Comparison of ENCODE assay signal across 17 cellular contexts in genomic region chr1:174152424-174152823, GRCh38. TPM values are rescaled to one million over a fixed set of nuclear protein-coding genes. Genes with fewer than 3 reads are reported as not detected.
DNase-seq lines count a peak whose midpoint lies in the region; ATAC-seq, FAIRE-seq and TF ChIP-seq lines count a peak whose summit lies in the region.
"Had no signal": no experiment of that assay in that cellular context is flagged by ENCODE, and none has a peak within 500 bp of the region (broad histone marks: within the 10 kb centered on the region; RNA-seq: fewer than 3 reads in every experiment).

No MANE protein-coding gene starts in this region.

- H3K36me3 ChIP-seq in PC-3 (ENCODE audit: low read depth, low read length) = no peaks in the 10 kb centered on the region
- no peaks in the 10 kb centered on the region for H3K36me3 ChIP-seq in K562 (ENCODE audit: control insufficient read depth, insufficient read depth, low read length)
- no peaks in the 10 kb centered on the region for H3K36me3 ChIP-seq in suprapubic skin

- WGBS in K562 (ENCODE audit: insufficient coverage, low coverage, missing lambda C conversion rate) = 21% methylated on average over 1 of the region's 1 CpG
- WGBS in suprapubic skin = 53% methylated on average over 1 of the region's 1 CpG

- peaks cover 29% of the 10 kb centered on the region for H3K4me1 ChIP-seq in PC-3 (ENCODE audit: insufficient read depth, low read length)
- peaks cover 8 to 24% of the 10 kb centered on the region in 2 experiments for H3K4me1 ChIP-seq in K562 (replicated peaks in 1 of 2; ENCODE audit: control insufficient read depth in 2 of 2, insufficient read depth in 2 of 2, low read length in 2 of 2)
- no peaks in the 10 kb centered on the region for H3K4me1 ChIP-seq in suprapubic skin

- peaks cover 3 to 10% of the 10 kb centered on the region in 2 donors for H3K36me3 Mint-ChIP-seq in activated T-cell treated with anti-CD3 and anti-CD28 coated beads, Interleukin-2, amount 50 U/mL, for 72 hours (ENCODE audit: insufficient read depth in 2 of 2)
- H3K36me3 Mint-ChIP-seq: CD14-positive monocyte had no signal

- H3K9me1 ChIP-seq in K562 (ENCODE audit: control insufficient read depth, insufficient read depth, low read length) = no peaks in the 10 kb centered on the region

- DNase-seq in activated T-cell treated with anti-CD3 and anti-CD28 coated beads, Interleukin-2, amount 50 U/mL, for 72 hours = no peak
- DNase-seq in activated T-cell treated with anti-CD3 and anti-CD28 coated beads for 4 hours = no peak
- DNase-seq in PC-3 = peak; percentile 4
- DNase-seq in K562 (ENCODE audit: extremely low read depth in 1 of 4, low spot score in 3 of 4) = peak in 2 of 4 experiments; percentile 32 to 36
- DNase-seq in suprapubic skin (ENCODE audit: low spot score in 2 of 2) = no peak
- DNase-seq in cardiac septum (ENCODE audit: low spot score) = no peak
- no peak for DNase-seq in NCI-H1105 treated with DMSO at 0.1 percent for 48 hours (lab: John Stamatoyannopoulos, UW)
- DNase-seq: Caco-2, DMS153, HFFc6, NCI-H1417, NCI-H187 treated with DMSO at 0.1 percent for 48 hours, NCI-H345, NCI-H526, OCI-M1 had no signal

- H3K4me2 ChIP-seq in PC-3 (ENCODE audit: low read length) (peak overlapping the region; percentile 46), K562 (ENCODE audit: insufficient read depth, low read length) (no peak overlapping the region)

- H4K20me1 ChIP-seq in PC-3 (ENCODE audit: low read length) (no peaks in the 10 kb centered on the region), K562 (replicated peaks; ENCODE audit: control insufficient read depth, insufficient read depth, low read length) (no peaks in the 10 kb centered on the region)

- H3K79me2 ChIP-seq in PC-3 (ENCODE audit: low read length) (no peaks in the 10 kb centered on the region), K562 (ENCODE audit: control insufficient read depth, insufficient read depth, low read length) (no peaks in the 10 kb centered on the region)

- H3K9ac ChIP-seq in PC-3 (ENCODE audit: low read length) (no peak overlapping the region), K562 (ENCODE audit: insufficient read depth in 1 of 2, low read depth in 2 of 2, low read length in 2 of 2) (no peak overlapping the region)

- in situ Hi-C loops in K562 (cut with MboI) = no loop called here

- no TSS peak for BruUV-seq in PC-3 (replicated peaks; lab: Mats Ljungman, UMichigan)
- no TSS peak for BruUV-seq in K562 (replicated peaks; lab: Mats Ljungman, UMichigan)

- POLR2A ChIA-PET in PC-3 (lab: Charles Lee; ENCODE audit: unreplicated experiment) = interaction anchor here (0.6 to 0.7 kb wide), 2 partner anchors 74 to 699 kb away, joined by 3 to 5 read pairs; no protein-coding TSS in a partner anchor
- POLR2A ChIA-PET in K562 (lab: Yijun Ruan, JAX) = interaction anchor here (0.6 to 1.6 kb wide), 5 partner anchors 9 to 853 kb away, joined by 3 to 5 read pairs (median 3); no protein-coding TSS in a partner anchor

- CTCF ChIA-PET in PC-3 (lab: Charles Lee) = no interaction called here
- CTCF ChIA-PET in K562 (lab: Yijun Ruan, JAX; ENCODE audit: low intra/inter-chr PET ratio) = interaction anchor here (0.6 kb wide), 1 partner anchor 50 kb away, joined by 3 read pairs; no protein-coding TSS in a partner anchor

- no peak for ATAC-seq in activated T-cell treated with anti-CD3 and anti-CD28 coated beads, Interleukin-2, amount 50 U/mL, for 72 hours (replicated peaks in 1 of 2)
- ATAC-seq in PC-3 (0 out of 2 replicates have a peak, but pooled peaks have one; percentile 21), K562 (peak; percentile 62)

- no peak for FAIRE-seq in K562 (lab: Jason Lieb, UNC)

- peaks cover 54% of the 10 kb centered on the region for H3K4me1 Mint-ChIP-seq in activated T-cell treated with anti-CD3 and anti-CD28 coated beads, Interleukin-2, amount 50 U/mL, for 72 hours (ENCODE audit: low read depth)
- H3K4me1 Mint-ChIP-seq: CD14-positive monocyte had no signal

- no peak overlapping the region for H3K4me3 ChIP-seq in PC-3 (ENCODE audit: low read length)
- no peak overlapping the region for H3K4me3 ChIP-seq in K562
- H3K4me3 ChIP-seq in suprapubic skin = no peak overlapping the region

- no peak overlapping the region for H3K27ac ChIP-seq in PC-3 (ENCODE audit: low read length)
- H3K27ac ChIP-seq in K562 (ENCODE audit: extremely low read depth, low read depth, low read length) = no peak overlapping the region
- H3K27ac ChIP-seq in suprapubic skin = no peak overlapping the region

- peak overlapping the region; percentile 19 for H3K27ac Mint-ChIP-seq in activated T-cell treated with anti-CD3 and anti-CD28 coated beads, Interleukin-2, amount 50 U/mL, for 72 hours
- H3K27ac Mint-ChIP-seq: CD14-positive monocyte, HFFc6, IgD-negative memory B cell had no signal

- TF ChIP-seq CTCF in PC-3 (conservative IDR thresholded peaks at IDR 0.05; ENCODE audit: low read depth, low read length) (no peak), K562 (IDR thresholded peaks at IDR 0.05 in 2 of 3, conservative IDR thresholded peaks at IDR 0.05 in 1 of 3; ENCODE audit: insufficient read depth in 2 of 3, low read depth in 1 of 3, low read length in 3 of 3) (no peak), suprapubic skin (IDR thresholded peaks at IDR 0.05) (no peak)

- no peak overlapping the region for H3K4me3 Mint-ChIP-seq in activated T-cell treated with anti-CD3 and anti-CD28 coated beads, Interleukin-2, amount 50 U/mL, for 72 hours
- H3K4me3 Mint-ChIP-seq: CD14-positive monocyte, HFFc6 had no signal

- no peaks in the 10 kb centered on the region for H3K27me3 Mint-ChIP-seq in activated T-cell treated with anti-CD3 and anti-CD28 coated beads, Interleukin-2, amount 50 U/mL, for 72 hours (ENCODE audit: low read depth)
- H3K27me3 Mint-ChIP-seq: IgD-negative memory B cell had no signal

- H3K9me2 ChIP-seq in PC-3 (replicated peaks; ENCODE audit: low read length) = no peaks in the 10 kb centered on the region

- TF ChIP-seq EP300 in K562 (IDR thresholded peaks at IDR 0.05; ENCODE audit: low read length) (no peak), suprapubic skin (IDR thresholded peaks at IDR 0.05) (no peak)

- H3K9me3 ChIP-seq in PC-3 (ENCODE audit: low read length) (no peaks in the 10 kb centered on the region), K562 (replicated peaks; ENCODE audit: control insufficient read depth, insufficient read depth, low read depth, low read length) (0 out of 2 replicates have a peak, but pooled peaks cover 2% of the 10 kb centered on the region), suprapubic skin (no peaks in the 10 kb centered on the region)
- H3K9me3 ChIP-seq: Caco-2 had no signal

- H2AFZ ChIP-seq in PC-3 (ENCODE audit: low read length) (0 out of 2 replicates have a peak overlapping the region, but pooled peaks have one; percentile 18), K562 (ENCODE audit: low read depth, low read length) (peak overlapping the region; percentile 14)

- H3K9me3 Mint-ChIP-seq in activated T-cell treated with anti-CD3 and anti-CD28 coated beads, Interleukin-2, amount 50 U/mL, for 72 hours = peaks cover 2 to 3% of the 10 kb centered on the region in 2 donors

- TF ChIP-seq POLR2A in K562 (conservative IDR thresholded peaks at IDR 0.05) (no peak), suprapubic skin (IDR thresholded peaks at IDR 0.05) (no peak)

- H3F3A ChIP-seq in PC-3 (ENCODE audit: low read length, unreplicated experiment) = no peaks in the 10 kb centered on the region

- no peaks in the 10 kb centered on the region for H3K27me3 ChIP-seq in PC-3 (ENCODE audit: low read length)
- no peaks in the 10 kb centered on the region for H3K27me3 ChIP-seq in K562 (ENCODE audit: control insufficient read depth in 2 of 2, insufficient read depth in 2 of 2, low read length in 2 of 2)
- H3K27me3 ChIP-seq in suprapubic skin = no peaks in the 10 kb centered on the region

- intact Hi-C loops in PC-3 (cut with micrococcal nuclease) (loop anchor here (10.0 kb wide), 1 partner anchor 138 kb away; no protein-coding TSS in a partner anchor), K562 (cut with micrococcal nuclease) (no loop called here), cardiac septum (cut with DNase I) (no loop called here)

- no peak for TF ChIP-seq RAD21 in K562 (CRISPR knock-in tag; conservative IDR thresholded peaks at IDR 0.05 in 1 of 2, IDR thresholded peaks at IDR 0.05 in 1 of 2)

TF ChIP-seq in K562, 482 proteins besides CTCF, POLR2A, EP300 and RAD21:
- no peak for TF ChIP-seq RNF2 (IDR thresholded peaks at IDR 0.05)
- TF ChIP-seq VEZF1 (CRISPR knock-in tag; IDR thresholded peaks at IDR 0.05) = peak; percentile 40; the same call in 1 of the 2 replicates

RNA-seq across cellular contexts. Expression of gene RABGAP1L, which starts 6.9 kb away (rescaled TPM):
- 10 to 100 TPM; 36.7 to 42.0 TPM for total RNA-seq in activated T-cell treated with anti-CD3 and anti-CD28 coated beads, Interleukin-2, amount 50 U/mL, for 72 hours
- 11.8 and 24.4 TPM in 2 replicates for total RNA-seq in PC-3 (2014; rRNA removed)
- 89.1 and 291 TPM in 2 replicates for total RNA-seq in K562 (2011; cell fraction: chromatin; rRNA removed; ENCODE audit: low replicate concordance)
- 36.2 and 52.6 TPM in 2 replicates for total RNA-seq in K562 (2011; cell fraction: nucleolus; rRNA removed)
- 84.4 and 92.0 TPM in 2 replicates for total RNA-seq in K562 (2011; cell fraction: nucleoplasm; rRNA removed)
- 26.5 and 27.8 TPM in 2 replicates for total RNA-seq in K562 (2014; rRNA removed)
- total RNA-seq in K562 (2014; rRNA removed; fragmentation: Illumina TruSeq; extraction: Trizol) = 44.9 and 49.7 TPM in 2 replicates
- total RNA-seq in K562 (2015; rRNA removed; fragmentation: Illumina TruSeq; extraction: Trizol) = 39.1 and 40.9 TPM in 2 replicates
- total RNA-seq in K562 (2021) = 29.9 and 32.2 TPM in 2 replicates
- polyA plus RNA-seq in K562 (2011; rRNA removed) = 23.8 and 26.7 TPM in 2 replicates
- polyA plus RNA-seq in K562 (2011; cell fraction: cytosol; rRNA removed) = 9.7 and 12.2 TPM in 2 replicates
- polyA plus RNA-seq in K562 (2011; cell fraction: nucleus; rRNA removed) = 22.1 and 29.9 TPM in 2 replicates
- 20.8 and 24.8 TPM in 2 replicates for polyA plus RNA-seq in K562 (2012)
- polyA plus RNA-seq in K562 (2014; fragmentation: Illumina TruSeq; extraction: Trizol) = 21.6 and 25.6 TPM in 2 replicates
- polyA plus RNA-seq in K562 (2014; fragmentation: Nextera tagmentation; extraction: Ambion mirVana) = 10 to 100 TPM; 16.5 to 19.0 TPM
- polyA plus RNA-seq in K562 (2014; rRNA removed) = 18.7 and 24.1 TPM in 2 replicates
- 106 and 144 TPM in 2 replicates for polyA minus RNA-seq in K562 (2011; rRNA and poly(A)+ RNA removed)
- polyA minus RNA-seq in K562 (2011; cell fraction: cytosol; rRNA and poly(A)+ RNA removed) = 15.3 and 20.0 TPM in 2 replicates
- polyA minus RNA-seq in K562 (2011; cell fraction: nucleus; rRNA and poly(A)+ RNA removed) = 85.5 and 157 TPM in 2 replicates
- total RNA-seq in suprapubic skin = 100 to 1,000 TPM in 1 of 4 donors, 10 to 100 TPM in 3; 48.2 to 102 (median 59.1) TPM
- total RNA-seq in cardiac septum = 109 TPM

Comparison
In these comparisons a context has a peak if more than half of its experiments do, and no peak if none do; other contexts are left out.
1. ATAC-seq: peak in PC-3 (single experiment) and K562 (single experiment); none in activated T-cell treated with anti-CD3 and anti-CD28 coated beads, Interleukin-2, amount 50 U/mL, for 72 hours (0 of 2).